10 cellular contexts compared by ENCODE assay signal in the genomic region with DNA sequence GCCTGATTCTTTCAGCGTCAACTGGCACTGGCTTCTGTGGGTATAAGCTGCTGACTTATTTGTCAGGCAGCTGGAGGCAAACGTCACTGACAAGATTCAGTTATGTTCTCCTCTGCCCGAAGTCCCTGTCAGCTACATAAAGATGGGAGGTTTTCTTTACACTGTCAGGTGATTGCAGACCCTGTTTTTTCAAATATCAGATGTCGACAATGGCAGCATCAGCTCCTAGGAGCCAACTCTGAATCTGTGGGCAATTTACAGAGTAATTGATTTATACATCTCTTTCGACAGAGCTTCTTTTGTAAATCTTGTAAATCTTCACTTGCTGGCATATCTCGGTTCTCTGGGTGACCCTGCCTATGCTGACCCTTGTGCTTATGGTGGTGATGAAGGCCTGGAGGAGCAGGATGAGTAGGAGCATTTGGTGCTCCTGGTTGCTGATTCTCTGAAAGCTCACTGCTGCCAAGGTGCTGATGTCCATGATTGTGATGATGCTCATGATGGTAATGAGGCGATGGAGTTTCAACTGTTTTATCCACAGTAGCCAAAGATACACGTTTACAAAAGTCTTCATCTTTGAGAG. TPM values are rescaled to one million over a fixed set of nuclear protein-coding genes. Genes with fewer than 3 reads are reported as not detected.
"Had no signal": no experiment of that assay in that cellular context is flagged by ENCODE, and none has a peak within 500 bp of the region (broad histone marks: within the 10 kb centered on the region; RNA-seq: fewer than 3 reads in every experiment).

No MANE protein-coding gene starts in this region.

- ATAC-seq: HCT116, K562 had no signal

- H3K36me3 ChIP-seq: HAP-1 had no signal

- H3K9me3 Mint-ChIP-seq: HFFc6 had no signal

- DNase-seq: GM23248, GOT3, H7, HFFc6, IMR-90, KG1 had no signal

- H3K9me3 ChIP-seq: HAP-1 had no signal

- H3K27ac Mint-ChIP-seq: HFFc6 had no signal

- H3K4me3 ChIP-seq: GM23248, HAP-1, K562 had no signal

- H3K4me1 ChIP-seq: HAP-1 had no signal

- H3K27ac ChIP-seq: GM23248 had no signal

- H3K4me3 Mint-ChIP-seq: HFFc6 had no signal

RNA-seq across cellular contexts. Expression of a gene that starts 44.2 kb away (rescaled TPM):
- total RNA-seq: HT-29 had no signal
